In genomic region chr11:3893311-3893710, GRCh38 we compare ENCODE assay signal across 12 cellular contexts. TPM values are rescaled to one million over a fixed set of nuclear protein-coding genes. Genes with fewer than 3 reads are reported as not detected.
DNase-seq lines count a peak whose midpoint lies in the region; ATAC-seq and TF ChIP-seq lines count a peak whose summit lies in the region.
"Had no signal": no experiment of that assay in that cellular context is flagged by ENCODE, and none has a peak within 500 bp of the region (broad histone marks: within the 10 kb centered on the region; RNA-seq: fewer than 3 reads in every experiment).

No MANE protein-coding gene starts in this region.

- intact Hi-C loops in activated CD4-positive, alpha-beta T cell treated with anti-CD3 and anti-CD28 coated beads, Interleukin-2, amount 10 ng/mL, durations not matched to agents 24 days and 14 days (cut with micrococcal nuclease): loop anchor here (5.0 kb wide), 1 partner anchor 39 kb away; no protein-coding TSS in a partner anchor
- intact Hi-C loops in activated T-helper 2 cell treated with anti-CD3 and anti-CD28 coated beads, Interferon-gamma antibody, Interleukin-2, Interleukin-4, amounts not matched to agents 10 μg/mL and 5 μg/mL and 100 μg/mL, durations not matched to agents 14 hours and 24 hours and 36 hours (cut with micrococcal nuclease): no loop called here

- no peak overlapping the region for H3K4me3 Mint-ChIP-seq in activated CD4-positive, alpha-beta T cell treated with anti-CD3 and anti-CD28 coated beads, Interleukin-2, amount 10 ng/mL, durations not matched to agents 7 days and 5 days
- no peak overlapping the region for H3K4me3 Mint-ChIP-seq in activated CD4-positive, alpha-beta T cell treated with anti-CD3 and anti-CD28 coated beads, Interleukin-2, amount 10 ng/mL, durations not matched to agents 24 days and 14 days
- no peak overlapping the region for H3K4me3 Mint-ChIP-seq in activated T-helper 2 cell treated with anti-CD3 and anti-CD28 coated beads, Interferon-gamma antibody, Interleukin-2, Interleukin-4, amounts not matched to agents 10 μg/mL and 5 μg/mL and 100 μg/mL, durations not matched to agents 14 hours and 24 hours and 36 hours (ENCODE audit: low read depth)
- H3K4me3 Mint-ChIP-seq in stimulated activated memory B cell treated with anti-CD40 and anti-IgM and Interleukin-4, amounts not matched to agents 10 μg/mL and 1 μg/mL and 100 μg/mL, for 72 hours: peak overlapping the region; percentile 73
- H3K4me3 Mint-ChIP-seq: activated naive CD4-positive, alpha-beta T cell treated with anti-CD3 and anti-CD28 coated beads for 36 hours had no signal

- no peaks in the 10 kb centered on the region for H3K27me3 Mint-ChIP-seq in activated CD4-positive, alpha-beta T cell treated with anti-CD3 and anti-CD28 coated beads, Interleukin-2, amount 10 ng/mL, durations not matched to agents 7 days and 5 days
- no peaks in the 10 kb centered on the region for H3K27me3 Mint-ChIP-seq in activated CD4-positive, alpha-beta T cell treated with anti-CD3 and anti-CD28 coated beads, Interleukin-2, amount 10 ng/mL, durations not matched to agents 24 days and 14 days
- no peaks in the 10 kb centered on the region for H3K27me3 Mint-ChIP-seq in activated T-helper 2 cell treated with anti-CD3 and anti-CD28 coated beads, Interferon-gamma antibody, Interleukin-2, Interleukin-4, amounts not matched to agents 10 μg/mL and 5 μg/mL and 100 μg/mL, durations not matched to agents 14 hours and 24 hours and 36 hours (ENCODE audit: low read depth)
- H3K27me3 Mint-ChIP-seq in stimulated activated memory B cell treated with anti-CD40 and anti-IgM and Interleukin-4, amounts not matched to agents 10 μg/mL and 1 μg/mL and 100 μg/mL, for 72 hours: no peaks in the 10 kb centered on the region

- no peak for TF ChIP-seq CTCF in foreskin keratinocyte (conservative IDR thresholded peaks at IDR 0.05)

- H3K9me3 Mint-ChIP-seq in activated CD4-positive, alpha-beta T cell treated with anti-CD3 and anti-CD28 coated beads, Interleukin-2, amount 10 ng/mL, durations not matched to agents 7 days and 5 days: peaks cover 6% of the 10 kb centered on the region
- H3K9me3 Mint-ChIP-seq in activated CD4-positive, alpha-beta T cell treated with anti-CD3 and anti-CD28 coated beads, Interleukin-2, amount 10 ng/mL, durations not matched to agents 24 days and 14 days: no peaks in the 10 kb centered on the region
- H3K9me3 Mint-ChIP-seq in activated T-helper 2 cell treated with anti-CD3 and anti-CD28 coated beads, Interferon-gamma antibody, Interleukin-2, Interleukin-4, amounts not matched to agents 10 μg/mL and 5 μg/mL and 100 μg/mL, durations not matched to agents 14 hours and 24 hours and 36 hours: no peaks in the 10 kb centered on the region
- no peaks in the 10 kb centered on the region for H3K9me3 Mint-ChIP-seq in stimulated activated memory B cell treated with anti-CD40 and anti-IgM and Interleukin-4, amounts not matched to agents 10 μg/mL and 1 μg/mL and 100 μg/mL, for 72 hours
- H3K9me3 Mint-ChIP-seq: activated naive CD4-positive, alpha-beta T cell treated with anti-CD3 and anti-CD28 coated beads for 36 hours had no signal

- H3K36me3 Mint-ChIP-seq in activated CD4-positive, alpha-beta T cell treated with anti-CD3 and anti-CD28 coated beads, Interleukin-2, amount 10 ng/mL, durations not matched to agents 7 days and 5 days (ENCODE audit: low read depth): peaks cover 38% of the 10 kb centered on the region
- peaks cover 29% of the 10 kb centered on the region for H3K36me3 Mint-ChIP-seq in activated CD4-positive, alpha-beta T cell treated with anti-CD3 and anti-CD28 coated beads, Interleukin-2, amount 10 ng/mL, durations not matched to agents 24 days and 14 days (ENCODE audit: low read depth)
- peaks cover 40% of the 10 kb centered on the region for H3K36me3 Mint-ChIP-seq in activated T-helper 2 cell treated with anti-CD3 and anti-CD28 coated beads, Interferon-gamma antibody, Interleukin-2, Interleukin-4, amounts not matched to agents 10 μg/mL and 5 μg/mL and 100 μg/mL, durations not matched to agents 14 hours and 24 hours and 36 hours (ENCODE audit: low read depth)
- H3K36me3 Mint-ChIP-seq in stimulated activated memory B cell treated with anti-CD40 and anti-IgM and Interleukin-4, amounts not matched to agents 10 μg/mL and 1 μg/mL and 100 μg/mL, for 72 hours: no peaks in the 10 kb centered on the region

- no peak for DNase-seq in activated CD4-positive, alpha-beta T cell treated with anti-CD3 and anti-CD28 coated beads, Interleukin-2, amount 10 ng/mL, durations not matched to agents 7 days and 5 days
- no peak for DNase-seq in activated CD4-positive, alpha-beta T cell treated with anti-CD3 and anti-CD28 coated beads, Interleukin-2, amount 10 ng/mL, durations not matched to agents 24 days and 14 days
- no peak for DNase-seq in activated T-helper 2 cell treated with anti-CD3 and anti-CD28 coated beads, Interferon-gamma antibody, Interleukin-2, Interleukin-4, amounts not matched to agents 10 μg/mL and 5 μg/mL and 100 μg/mL, durations not matched to agents 14 hours and 24 hours and 36 hours (ENCODE audit: low spot score)
- no peak for DNase-seq in foreskin keratinocyte
- DNase-seq in 8988T: no peak
- DNase-seq in putamen (ENCODE audit: low spot score): no peak
- DNase-seq: activated naive CD4-positive, alpha-beta T cell treated with anti-CD3 and anti-CD28 coated beads for 36 hours; EL; NCI-H1694 treated with DMSO at 0.1 percent for 48 hours; SK-N-SH had no signal

- peak; percentile 5 for ATAC-seq in HG02759 (IDR thresholded peaks at IDR 0.05; ENCODE audit: unreplicated experiment)
- ATAC-seq in stimulated activated memory B cell treated with anti-CD40 and anti-IgM and Interleukin-4, amounts not matched to agents 10 μg/mL and 1 μg/mL and 100 μg/mL, for 72 hours: no peak
- no peak for ATAC-seq in foreskin keratinocyte

- no peaks in the 10 kb centered on the region for H3K4me1 ChIP-seq in foreskin keratinocyte

- no peak overlapping the region for H3K27ac ChIP-seq in foreskin keratinocyte

- H3K27ac Mint-ChIP-seq in activated CD4-positive, alpha-beta T cell treated with anti-CD3 and anti-CD28 coated beads, Interleukin-2, amount 10 ng/mL, durations not matched to agents 7 days and 5 days: peak overlapping the region; percentile 57
- H3K27ac Mint-ChIP-seq in activated CD4-positive, alpha-beta T cell treated with anti-CD3 and anti-CD28 coated beads, Interleukin-2, amount 10 ng/mL, durations not matched to agents 24 days and 14 days: no peak overlapping the region
- peak overlapping the region; percentile 64 for H3K27ac Mint-ChIP-seq in activated T-helper 2 cell treated with anti-CD3 and anti-CD28 coated beads, Interferon-gamma antibody, Interleukin-2, Interleukin-4, amounts not matched to agents 10 μg/mL and 5 μg/mL and 100 μg/mL, durations not matched to agents 14 hours and 24 hours and 36 hours
- H3K27ac Mint-ChIP-seq in stimulated activated memory B cell treated with anti-CD40 and anti-IgM and Interleukin-4, amounts not matched to agents 10 μg/mL and 1 μg/mL and 100 μg/mL, for 72 hours: peak overlapping the region; percentile 91

- CTCF ChIA-PET in activated CD4-positive, alpha-beta T cell treated with anti-CD3 and anti-CD28 coated beads, Interleukin-2, amount 10 ng/mL, durations not matched to agents 7 days and 5 days (lab: Charles Lee): interaction anchor here (1.3 to 1.5 kb wide), 2 partner anchors 11 to 26 kb away, joined by 3 read pairs; no protein-coding TSS in a partner anchor

- H3K4me1 Mint-ChIP-seq in activated CD4-positive, alpha-beta T cell treated with anti-CD3 and anti-CD28 coated beads, Interleukin-2, amount 10 ng/mL, durations not matched to agents 7 days and 5 days: peaks cover 41% of the 10 kb centered on the region
- peaks cover 36% of the 10 kb centered on the region for H3K4me1 Mint-ChIP-seq in activated CD4-positive, alpha-beta T cell treated with anti-CD3 and anti-CD28 coated beads, Interleukin-2, amount 10 ng/mL, durations not matched to agents 24 days and 14 days
- H3K4me1 Mint-ChIP-seq in activated T-helper 2 cell treated with anti-CD3 and anti-CD28 coated beads, Interferon-gamma antibody, Interleukin-2, Interleukin-4, amounts not matched to agents 10 μg/mL and 5 μg/mL and 100 μg/mL, durations not matched to agents 14 hours and 24 hours and 36 hours (ENCODE audit: low read depth): peaks cover 33% of the 10 kb centered on the region
- peaks cover 61% of the 10 kb centered on the region for H3K4me1 Mint-ChIP-seq in stimulated activated memory B cell treated with anti-CD40 and anti-IgM and Interleukin-4, amounts not matched to agents 10 μg/mL and 1 μg/mL and 100 μg/mL, for 72 hours

- POLR2A ChIA-PET in activated CD4-positive, alpha-beta T cell treated with anti-CD3 and anti-CD28 coated beads, Interleukin-2, amount 10 ng/mL, durations not matched to agents 7 days and 5 days (lab: Charles Lee): no interaction called here

- H3K27me3 ChIP-seq in foreskin keratinocyte: no peaks in the 10 kb centered on the region

RNA-seq across cellular contexts. Expression of gene STIM1, which starts 37.8 kb away (rescaled TPM):
- total RNA-seq in activated CD4-positive, alpha-beta T cell treated with anti-CD3 and anti-CD28 coated beads, Interleukin-2, amount 10 ng/mL, durations not matched to agents 7 days and 5 days: 100 to 1,000 TPM; 103 to 108 TPM
- 60.6 and 63.4 TPM in 2 replicates for total RNA-seq in activated CD4-positive, alpha-beta T cell treated with anti-CD3 and anti-CD28 coated beads, Interleukin-2, amount 10 ng/mL, durations not matched to agents 24 days and 14 days
- total RNA-seq in activated T-helper 2 cell treated with anti-CD3 and anti-CD28 coated beads, Interferon-gamma antibody, Interleukin-2, Interleukin-4, amounts not matched to agents 10 μg/mL and 5 μg/mL and 100 μg/mL, durations not matched to agents 14 hours and 24 hours and 36 hours: 77.6 and 78.0 TPM in 2 replicates
- 22.8 and 24.7 TPM in 2 replicates for total RNA-seq in foreskin keratinocyte
- 13.0 and 13.6 TPM in 2 replicates for polyA plus RNA-seq in foreskin keratinocyte

RNA-seq across cellular contexts. Expression of gene RHOG, which starts 52.6 kb away (rescaled TPM):
- 100 to 1,000 TPM; 158 to 172 TPM for total RNA-seq in activated CD4-positive, alpha-beta T cell treated with anti-CD3 and anti-CD28 coated beads, Interleukin-2, amount 10 ng/mL, durations not matched to agents 7 days and 5 days
- 174 and 176 TPM in 2 replicates for total RNA-seq in activated CD4-positive, alpha-beta T cell treated with anti-CD3 and anti-CD28 coated beads, Interleukin-2, amount 10 ng/mL, durations not matched to agents 24 days and 14 days
- total RNA-seq in activated T-helper 2 cell treated with anti-CD3 and anti-CD28 coated beads, Interferon-gamma antibody, Interleukin-2, Interleukin-4, amounts not matched to agents 10 μg/mL and 5 μg/mL and 100 μg/mL, durations not matched to agents 14 hours and 24 hours and 36 hours: 174 and 177 TPM in 2 replicates
- total RNA-seq in foreskin keratinocyte: 45.9 and 47.2 TPM in 2 replicates
- polyA plus RNA-seq in foreskin keratinocyte: 82.9 and 88.5 TPM in 2 replicates
